Comparison of ENCODE assay signal across 9 cellular contexts in genomic region chr7:51187941-51188340, GRCh38.
DNase-seq lines count a peak whose midpoint lies in the region; ATAC-seq and TF ChIP-seq lines count a peak whose summit lies in the region.
"Had no signal": no experiment of that assay in that cellular context is flagged by ENCODE, and none has a peak within 500 bp of the region (broad histone marks: within the 10 kb centered on the region; RNA-seq: fewer than 3 reads in every experiment).

No MANE protein-coding gene starts in this region.

- TF ChIP-seq CTCF in epithelial cell of esophagus (IDR thresholded peaks at IDR 0.05; ENCODE audit: insufficient read depth, low read depth, low read length, missing control alignments), result peak; percentile 25

- intact Hi-C loops in activated CD4-positive, alpha-beta T cell treated with anti-CD3 and anti-CD28 coated beads, Interleukin-2, amount 10 ng/mL, durations not matched to agents 24 days and 14 days (cut with micrococcal nuclease), result no loop called here

- DNase-seq in DMS 273 treated with DMSO at 0.1 percent for 48 hours (lab: John Stamatoyannopoulos, UW) (peak; percentile 13), NCI-H524 (lab: John Stamatoyannopoulos, UW) (peak; percentile 80 to 92), epithelial cell of esophagus (ENCODE audit: low read depth) (no peak), nucleus accumbens (lab: John Stamatoyannopoulos, UW) (peak in 40 of 56 donors; percentile 10 to 72 (median 48)), OCI-M2 (lab: John Stamatoyannopoulos, UW; ENCODE audit: unreplicated experiment) (no peak)
- no peak for DNase-seq in activated CD4-positive, alpha-beta T cell treated with anti-CD3 and anti-CD28 coated beads, Interleukin-2, amount 10 ng/mL, durations not matched to agents 24 days and 14 days
- DNase-seq: T-helper 1 cell had no signal

- H3K27me3 Mint-ChIP-seq in activated CD4-positive, alpha-beta T cell treated with anti-CD3 and anti-CD28 coated beads, Interleukin-2, amount 10 ng/mL, durations not matched to agents 24 days and 14 days, result peaks cover 2% of the 10 kb centered on the region

- H3K27ac Mint-ChIP-seq in activated CD4-positive, alpha-beta T cell treated with anti-CD3 and anti-CD28 coated beads, Interleukin-2, amount 10 ng/mL, durations not matched to agents 24 days and 14 days, result no peak overlapping the region

- ATAC-seq in HG03175 (IDR thresholded peaks at IDR 0.05; ENCODE audit: unreplicated experiment), result no peak
- no peak for ATAC-seq in HG02678 (IDR thresholded peaks at IDR 0.05; ENCODE audit: unreplicated experiment)

- no peaks in the 10 kb centered on the region for H3K36me3 Mint-ChIP-seq in activated CD4-positive, alpha-beta T cell treated with anti-CD3 and anti-CD28 coated beads, Interleukin-2, amount 10 ng/mL, durations not matched to agents 24 days and 14 days (ENCODE audit: low read depth)

- no peak overlapping the region for H3K4me3 Mint-ChIP-seq in activated CD4-positive, alpha-beta T cell treated with anti-CD3 and anti-CD28 coated beads, Interleukin-2, amount 10 ng/mL, durations not matched to agents 24 days and 14 days

- H3K4me1 Mint-ChIP-seq in activated CD4-positive, alpha-beta T cell treated with anti-CD3 and anti-CD28 coated beads, Interleukin-2, amount 10 ng/mL, durations not matched to agents 24 days and 14 days, result no peaks in the 10 kb centered on the region

- no peak overlapping the region for H3K4me3 ChIP-seq in epithelial cell of esophagus (ENCODE audit: low read length)

- H3K9me3 Mint-ChIP-seq in activated CD4-positive, alpha-beta T cell treated with anti-CD3 and anti-CD28 coated beads, Interleukin-2, amount 10 ng/mL, durations not matched to agents 24 days and 14 days, result no peaks in the 10 kb centered on the region

Comparison
In these comparisons a context has a peak if more than half of its experiments do, and no peak if none do; other contexts are left out.
1. DNase-seq: peak in DMS 273 treated with DMSO at 0.1 percent for 48 hours (single experiment), NCI-H524 (2 of 2) and nucleus accumbens (40 of 56); none in epithelial cell of esophagus (single experiment), activated CD4-positive, alpha-beta T cell treated with anti-CD3 and anti-CD28 coated beads, Interleukin-2, amount 10 ng/mL, durations not matched to agents 24 days and 14 days (single experiment) and OCI-M2 (single experiment).